In the genomic region with DNA sequence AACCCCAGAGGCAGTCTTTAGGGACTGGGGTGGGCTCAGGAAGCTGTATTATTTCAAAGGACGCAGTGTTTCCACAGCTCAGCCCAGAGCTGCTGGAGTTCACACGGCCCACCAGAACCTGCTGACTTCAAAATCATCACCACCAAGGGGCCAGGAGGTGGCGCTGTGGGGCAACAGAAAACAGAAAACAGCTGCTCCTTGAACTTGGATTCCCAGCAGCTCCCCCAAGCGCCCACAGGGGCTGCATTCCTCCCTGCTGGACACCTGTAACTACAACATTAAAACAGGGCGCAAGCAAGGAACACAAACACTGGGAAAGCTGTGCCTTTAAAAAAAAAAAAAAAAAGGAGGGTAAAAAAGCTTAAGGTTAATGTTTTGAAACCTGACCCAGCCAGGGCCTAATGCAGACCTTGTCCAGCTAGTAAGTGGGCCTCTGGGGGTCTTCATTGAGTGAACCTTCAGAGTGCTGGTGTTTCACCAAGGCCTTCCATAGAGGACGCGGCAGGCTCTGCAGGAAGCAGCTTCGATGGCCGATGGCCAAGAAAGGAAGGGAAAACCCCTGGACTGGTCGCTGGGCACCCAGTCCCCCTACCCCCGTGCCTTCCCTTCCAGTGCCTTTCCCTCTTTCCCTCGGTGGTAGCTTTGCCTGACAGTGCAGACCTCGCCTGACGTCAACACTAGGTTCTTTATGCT, we compare ENCODE assay signal across 8 cellular contexts. TPM values are rescaled to one million over a fixed set of nuclear protein-coding genes. Genes with fewer than 3 reads are reported as not detected.
DNase-seq lines count a peak whose midpoint lies in the region; ATAC-seq and TF ChIP-seq lines count a peak whose summit lies in the region.

No MANE protein-coding gene starts in this region.

- no peak overlapping the region for H3K27ac Mint-ChIP-seq in activated naive CD4-positive, alpha-beta T cell treated with anti-CD3 and anti-CD28 coated beads for 36 hours
- peak overlapping the region; percentile 59 for H3K27ac Mint-ChIP-seq in glutamatergic neuron (ENCODE audit: unreplicated experiment)

- H3K79me2 ChIP-seq in SK-N-SH (ENCODE audit: insufficient read depth): peaks cover 66% of the 10 kb centered on the region
- H3K79me2 ChIP-seq in parathyroid adenoma: no peaks in the 10 kb centered on the region

- peak; percentile 63 for ATAC-seq in GM19035 (IDR thresholded peaks at IDR 0.05; ENCODE audit: unreplicated experiment)

- H3K9me2 ChIP-seq in SK-N-SH: no peaks in the 10 kb centered on the region

- CTCF ChIA-PET in A673 (lab: Charles Lee) (interaction anchor here (0.6 to 2.4 kb wide), 20 partner anchors 9 to 781 kb away, joined by 3 to 62 read pairs (median 5); no protein-coding TSS in a partner anchor), SK-N-SH (lab: Yijun Ruan, JAX) (interaction anchor here (0.5 to 10.4 kb wide), 101 partner anchors 9 to 758 kb away, joined by 3 to 311 read pairs (median 5); a partner anchor contains a TSS)
- CTCF ChIA-PET in activated naive CD4-positive, alpha-beta T cell treated with anti-CD3 and anti-CD28 coated beads for 36 hours (lab: Charles Lee): interaction anchor here (0.6 to 10.4 kb wide), 52 partner anchors 8 to 431 kb away, joined by 3 to 300 read pairs (median 4); a partner anchor contains a TSS

- H3K4me1 ChIP-seq in A673 (ENCODE audit: insufficient read depth, low read length, poor library complexity, severe bottlenecking): no peaks in the 10 kb centered on the region
- H3K4me1 ChIP-seq in SK-N-SH (ENCODE audit: control insufficient read depth in 1 of 2, insufficient read depth in 2 of 2, low read depth in 1 of 2, low read length in 1 of 2): peaks cover 2 to 12% of the 10 kb centered on the region in 2 experiments; a peak in 2 of 4 replicates
- H3K4me1 ChIP-seq in parathyroid adenoma: no peaks in the 10 kb centered on the region
- H3K4me1 ChIP-seq in tibial nerve: peaks cover 0 to 30% (median 7%) of the 10 kb centered on the region in 4 donors

- TF ChIP-seq RAD21 in SK-N-SH (IDR thresholded peaks at IDR 0.05; ENCODE audit: low read length): peak; percentile 93

- DNase-seq in A673 (ENCODE audit: low spot score) (peak; percentile 90), NCI-H1105 (lab: John Stamatoyannopoulos, UW) (peak; percentile 45), SK-N-SH (peak; percentile 91), glutamatergic neuron (peak; percentile 87), tibial nerve (ENCODE audit: low spot score in 2 of 2) (peak; percentile 80 to 93)
- DNase-seq in activated naive CD4-positive, alpha-beta T cell treated with anti-CD3 and anti-CD28 coated beads for 36 hours: peak; percentile 90

- no peak overlapping the region for H2AFZ ChIP-seq in SK-N-SH (ENCODE audit: low read depth)
- H2AFZ ChIP-seq in parathyroid adenoma: no peak overlapping the region

- H3K4me3 ChIP-seq in A673 (ENCODE audit: low read depth, low read length, poor library complexity, severe bottlenecking) (no peak overlapping the region), SK-N-SH (ENCODE audit: low read depth in 2 of 2, low read length in 1 of 2) (peak overlapping the region in 1 of 2 experiments; percentile 33; a peak in 1 of 4 replicates), parathyroid adenoma (ENCODE audit: low read depth, low read length) (no peak overlapping the region), tibial nerve (no peak overlapping the region)

- no peaks in the 10 kb centered on the region for H3K9me3 Mint-ChIP-seq in activated naive CD4-positive, alpha-beta T cell treated with anti-CD3 and anti-CD28 coated beads for 36 hours
- peaks cover 8% of the 10 kb centered on the region for H3K9me3 Mint-ChIP-seq in glutamatergic neuron (ENCODE audit: unreplicated experiment)

- H3K27ac ChIP-seq in A673 (ENCODE audit: low read depth, low read length, poor library complexity, severe bottlenecking) (no peak overlapping the region), SK-N-SH (ENCODE audit: low read depth in 2 of 2, low read length in 1 of 2) (peak overlapping the region in 1 of 2 experiments; percentile 100; a peak in 2 of 4 replicates), parathyroid adenoma (no peak overlapping the region), tibial nerve (peak overlapping the region in 2 of 4 donors; percentile 62 to 72)

- no peaks in the 10 kb centered on the region for H3K36me3 Mint-ChIP-seq in activated naive CD4-positive, alpha-beta T cell treated with anti-CD3 and anti-CD28 coated beads for 36 hours (ENCODE audit: low read depth)
- peaks cover 5% of the 10 kb centered on the region for H3K36me3 Mint-ChIP-seq in glutamatergic neuron (ENCODE audit: unreplicated experiment)

- POLR2A ChIA-PET in A673 (lab: Charles Lee; ENCODE audit: low non-redundant PET) (interaction anchor here (0.6 kb wide), 1 partner anchor 64 kb away, joined by 6 read pairs; no protein-coding TSS in a partner anchor), SK-N-SH (lab: Yijun Ruan, JAX) (no interaction called here)

- no peaks in the 10 kb centered on the region for H3K27me3 Mint-ChIP-seq in activated naive CD4-positive, alpha-beta T cell treated with anti-CD3 and anti-CD28 coated beads for 36 hours (ENCODE audit: low read depth)
- peaks cover 2% of the 10 kb centered on the region for H3K27me3 Mint-ChIP-seq in glutamatergic neuron (ENCODE audit: unreplicated experiment)

- H3K27me3 ChIP-seq in A673 (replicated peaks; ENCODE audit: insufficient read depth, low read depth, low read length, poor library complexity): peaks cover 7% of the 10 kb centered on the region
- H3K27me3 ChIP-seq in SK-N-SH (ENCODE audit: insufficient read depth): no peaks in the 10 kb centered on the region
- no peaks in the 10 kb centered on the region for H3K27me3 ChIP-seq in parathyroid adenoma (ENCODE audit: control insufficient read depth, insufficient read depth, low read length)
- no peaks in the 10 kb centered on the region for H3K27me3 ChIP-seq in tibial nerve

- H3K4me1 Mint-ChIP-seq in activated naive CD4-positive, alpha-beta T cell treated with anti-CD3 and anti-CD28 coated beads for 36 hours (ENCODE audit: low read depth): no peaks in the 10 kb centered on the region
- H3K4me1 Mint-ChIP-seq in glutamatergic neuron (ENCODE audit: low read depth, unreplicated experiment): peaks cover 7% of the 10 kb centered on the region

- H3K4me2 ChIP-seq in SK-N-SH (no peak overlapping the region; the same call in 1 of the 2 replicates), parathyroid adenoma (ENCODE audit: low read length) (no peak overlapping the region)

- H3K9me3 ChIP-seq in A673 (ENCODE audit: low read depth, low read length, poor library complexity, severe bottlenecking) (no peaks in the 10 kb centered on the region), SK-N-SH (no peaks in the 10 kb centered on the region), parathyroid adenoma (ENCODE audit: control insufficient read depth, low read length) (no peaks in the 10 kb centered on the region), tibial nerve (no peaks in the 10 kb centered on the region)

- BruUV-seq in A673 (replicated peaks; lab: Mats Ljungman, UMichigan): no TSS peak

- H3K9ac ChIP-seq in SK-N-SH (peak overlapping the region; percentile 32; the same call in 1 of the 2 replicates), parathyroid adenoma (no peak overlapping the region)

- no peak for TF ChIP-seq EP300 in SK-N-SH (IDR thresholded peaks at IDR 0.05; ENCODE audit: borderline replicate concordance in 1 of 2, low read depth in 1 of 2, low read length in 1 of 2)
- peak in 1 of 2 donors; percentile 4 for TF ChIP-seq EP300 in tibial nerve (IDR thresholded peaks at IDR 0.05)

- 37% methylated on average over 14 of the region's 14 CpGs for WGBS in SK-N-SH (ENCODE audit: low lambda C conversion rate)
- 25 to 28% methylated on average over 14 of the region's 14 CpGs for WGBS in tibial nerve, 2 donors

- no peaks in the 10 kb centered on the region for H3K36me3 ChIP-seq in A673 (ENCODE audit: insufficient read depth, low read length, poor library complexity, severe bottlenecking)
- H3K36me3 ChIP-seq in SK-N-SH (replicated peaks in 1 of 2; ENCODE audit: control insufficient read depth in 1 of 2, insufficient read depth in 2 of 2, low read length in 1 of 2): peaks cover 0 to 76% of the 10 kb centered on the region in 2 experiments
- H3K36me3 ChIP-seq in parathyroid adenoma (ENCODE audit: control insufficient read depth, insufficient read depth, low read length): no peaks in the 10 kb centered on the region
- H3K36me3 ChIP-seq in tibial nerve: no peaks in the 10 kb centered on the region

- TF ChIP-seq CTCF in A673 (conservative IDR thresholded peaks at IDR 0.05; ENCODE audit: low read depth, low read length): peak; percentile 97
- TF ChIP-seq CTCF in SK-N-SH (IDR thresholded peaks at IDR 0.05): peak; percentile 96
- peak; percentile 97 for TF ChIP-seq CTCF in glutamatergic neuron (IDR thresholded peaks at IDR 0.05; ENCODE audit: partially characterized antibody, unreplicated experiment)
- peak; percentile 92 for TF ChIP-seq CTCF in parathyroid adenoma (IDR thresholded peaks at IDR 0.05)
- TF ChIP-seq CTCF in tibial nerve (IDR thresholded peaks at IDR 0.05): peak; percentile 75 to 92 (median 82)

- H3K4me3 Mint-ChIP-seq in activated naive CD4-positive, alpha-beta T cell treated with anti-CD3 and anti-CD28 coated beads for 36 hours: no peak overlapping the region
- H3K4me3 Mint-ChIP-seq in glutamatergic neuron (ENCODE audit: unreplicated experiment): no peak overlapping the region

- intact Hi-C loops in A673 (cut with micrococcal nuclease; ENCODE audit: unreplicated experiment): loop anchor here (1.0 to 10.0 kb wide), 3 partner anchors 59 to 359 kb away; no protein-coding TSS in a partner anchor
- intact Hi-C loops in activated naive CD4-positive, alpha-beta T cell treated with anti-CD3 and anti-CD28 coated beads for 36 hours (cut with micrococcal nuclease): loop anchor here (1.0 kb wide), 1 partner anchor 59 kb away; no protein-coding TSS in a partner anchor

- H3F3A ChIP-seq in SK-N-SH (replicated peaks; ENCODE audit: insufficient read depth): peaks cover 27% of the 10 kb centered on the region

- no peaks in the 10 kb centered on the region for H4K20me1 ChIP-seq in SK-N-SH (ENCODE audit: insufficient read depth)

- TF ChIP-seq POLR2A in tibial nerve (IDR thresholded peaks at IDR 0.05): no peak

RNA-seq across cellular contexts. Expression of a gene that starts 25.9 kb away (rescaled TPM):
- 0.26 TPM in 1 of 2 replicates, not detected in the other for total RNA-seq in A673 (2021)
- 84.8 and 93.6 TPM in 2 replicates for polyA plus RNA-seq in SK-N-SH (2012; rRNA removed)
- 37.4 and 44.7 TPM in 2 replicates for polyA plus RNA-seq in SK-N-SH (2012; cell fraction: cytosol; rRNA removed)
- 348 and 369 TPM in 2 replicates for polyA plus RNA-seq in SK-N-SH (2012; cell fraction: nucleus; rRNA removed)
- not detected for total RNA-seq in activated naive CD4-positive, alpha-beta T cell treated with anti-CD3 and anti-CD28 coated beads for 36 hours
- 4.3 TPM for total RNA-seq in glutamatergic neuron (ENCODE audit: unreplicated experiment)
- 100 to 1,000 TPM in 1 of 4 donors, 10 to 100 TPM in 3; 41.4 to 108 (median 62.1) TPM for total RNA-seq in tibial nerve

RNA-seq across cellular contexts. Expression of a gene that starts 53.5 kb away (rescaled TPM):
- not detected in 2 replicates for total RNA-seq in A673 (2021)
- polyA plus RNA-seq in SK-N-SH (2012; rRNA removed): not detected in 2 replicates
- not detected in 2 replicates for polyA plus RNA-seq in SK-N-SH (2012; cell fraction: cytosol; rRNA removed)
- polyA plus RNA-seq in SK-N-SH (2012; cell fraction: nucleus; rRNA removed): not detected in 2 replicates
- total RNA-seq in activated naive CD4-positive, alpha-beta T cell treated with anti-CD3 and anti-CD28 coated beads for 36 hours: not detected
- total RNA-seq in glutamatergic neuron (ENCODE audit: unreplicated experiment): not detected
- total RNA-seq in tibial nerve: not detected
